In the genomic region with DNA sequence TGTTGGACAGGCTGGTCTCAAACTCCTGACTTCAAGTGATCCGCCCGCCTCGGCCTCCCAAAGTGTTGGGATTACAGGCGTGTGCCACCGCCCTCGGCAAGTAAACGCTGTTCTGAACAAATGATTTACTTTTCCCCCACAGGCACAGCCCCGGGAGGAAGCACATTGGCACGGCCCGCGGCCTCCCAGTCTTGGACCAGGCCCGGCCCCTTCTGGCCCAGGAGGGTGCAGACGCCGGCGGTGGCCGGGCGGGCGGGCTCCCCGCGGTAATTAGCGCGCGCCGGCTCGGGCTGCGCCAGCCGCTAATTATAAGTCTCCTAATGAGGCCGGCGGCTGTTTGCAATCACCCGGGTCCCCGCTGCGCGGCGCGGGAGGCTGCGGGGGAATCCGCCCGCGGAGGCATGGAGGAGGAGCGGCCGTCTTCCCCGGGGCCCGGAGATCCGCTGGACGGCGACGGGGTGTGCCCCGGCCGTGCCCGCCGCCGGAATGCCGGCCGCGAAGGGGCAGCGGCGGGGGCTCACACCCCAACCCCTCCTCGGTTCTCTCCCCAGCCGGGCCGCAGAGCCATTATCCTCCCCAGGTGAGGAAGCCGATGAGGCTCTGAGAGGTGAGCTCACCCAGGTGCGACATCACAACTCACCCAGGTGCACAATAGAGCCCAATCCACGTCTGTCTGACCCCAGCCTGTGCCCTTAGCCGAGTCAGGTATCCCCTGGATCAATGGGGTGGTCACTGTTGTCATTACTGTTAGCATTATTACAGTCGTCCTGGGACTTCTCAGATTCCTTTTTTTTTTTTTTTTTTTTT, we compare ENCODE assay signal across 8 cellular contexts. TPM values are rescaled to one million over a fixed set of nuclear protein-coding genes. Genes with fewer than 3 reads are reported as not detected.
DNase-seq lines count a peak whose midpoint lies in the region; ATAC-seq and TF ChIP-seq lines count a peak whose summit lies in the region.

No MANE protein-coding gene starts in this region.

- no peaks in the 10 kb centered on the region for H3K79me1 ChIP-seq in H9 (ENCODE audit: insufficient read depth, low read depth, low read length, poor library complexity, severe bottlenecking)

- H4K20me1 ChIP-seq in H9 (ENCODE audit: control insufficient read depth, insufficient read depth, insufficient read length) = no peaks in the 10 kb centered on the region

- H3K27me3 ChIP-seq in ACC112 (ENCODE audit: insufficient read depth, low read length) (peaks cover 6% of the 10 kb centered on the region), H9 (ENCODE audit: insufficient read depth, low read length) (no peaks in the 10 kb centered on the region; the same call in 1 of the 2 replicates), SJCRH30 (peaks cover 12% of the 10 kb centered on the region)

- H3K79me2 ChIP-seq in ACC112 (ENCODE audit: control insufficient read depth, insufficient read depth, low read length, unreplicated experiment) (peaks cover 7% of the 10 kb centered on the region), H9 (ENCODE audit: insufficient read depth, low read length) (no peaks in the 10 kb centered on the region)

- H3K9ac ChIP-seq in H9 (ENCODE audit: extremely low read depth, insufficient read length, low read length) = no peak overlapping the region

- H3K4me3 ChIP-seq in ACC112 (ENCODE audit: low read depth, low read length) = peak overlapping the region; percentile 73
- H3K4me3 ChIP-seq in SJCRH30 = peak overlapping the region; percentile 36

- H3K4ac ChIP-seq in H9 (ENCODE audit: low read depth, low read length) = no peak overlapping the region

- H2BK5ac ChIP-seq in H9 (ENCODE audit: insufficient read length, low read length) = no peak overlapping the region

- DNase-seq in H9 (peak; percentile 68), SJCRH30 (no peak), left cardiac atrium (peak; percentile 67), progenitor cell of endocrine pancreas (ENCODE audit: low spot score, unreplicated experiment) (peak; percentile 42), NCI-H1092 (lab: John Stamatoyannopoulos, UW) (no peak)
- DNase-seq in activated naive CD4-positive, alpha-beta T cell treated with anti-CD3 and anti-CD28 coated beads, Interleukin-2, amount 50 U/mL, for 16 hours = peak; percentile 66

- H2BK15ac ChIP-seq in H9 (ENCODE audit: low read depth, low read length) = no peak overlapping the region

- H3K14ac ChIP-seq in H9 (ENCODE audit: insufficient read depth, low read length) = peak overlapping the region; percentile 74

- ATAC-seq in left cardiac atrium = peak; percentile 24 to 51
- ATAC-seq in HG03025 (IDR thresholded peaks at IDR 0.05; ENCODE audit: low FRiP score, unreplicated experiment) = no peak

- H3K4me3 Mint-ChIP-seq in H9 (peak overlapping the region; percentile 63 to 79), progenitor cell of endocrine pancreas (ENCODE audit: low read depth) (peak overlapping the region; percentile 66)

- H3K27me3 Mint-ChIP-seq in H9 (ENCODE audit: low read depth) = peaks cover 26% of the 10 kb centered on the region
- H3K27me3 Mint-ChIP-seq in progenitor cell of endocrine pancreas = peaks cover 22% of the 10 kb centered on the region

- peak overlapping the region in 1 of 3 experiments; percentile 76; a peak in 1 of 7 replicates for H3K27ac Mint-ChIP-seq in H9
- H3K27ac Mint-ChIP-seq in progenitor cell of endocrine pancreas = no peak overlapping the region

- H3K9me3 ChIP-seq in H9 (ENCODE audit: control insufficient read depth, low read depth, low read length) = no peaks in the 10 kb centered on the region
- H3K9me3 ChIP-seq in SJCRH30 (replicated peaks) = no peaks in the 10 kb centered on the region

- peaks cover under 1 to 8% (median 3%) of the 10 kb centered on the region in 3 experiments; a peak in 6 of 7 replicates for H3K36me3 Mint-ChIP-seq in H9 (ENCODE audit: insufficient read depth in 1 of 3, low read depth in 3 of 3)
- no peaks in the 10 kb centered on the region for H3K36me3 Mint-ChIP-seq in progenitor cell of endocrine pancreas (ENCODE audit: insufficient read depth)

- H3K4me2 ChIP-seq in H9 (ENCODE audit: insufficient read depth, insufficient read length, low read length) = peak overlapping the region; percentile 57

- H3K9me3 Mint-ChIP-seq in H9 (no peaks in the 10 kb centered on the region), progenitor cell of endocrine pancreas (ENCODE audit: low read depth) (no peaks in the 10 kb centered on the region)

- H3K56ac ChIP-seq in H9 (ENCODE audit: insufficient read length, low read depth, low read length) = no peak overlapping the region

- H3K18ac ChIP-seq in H9 (ENCODE audit: insufficient read length, low read depth, low read length) = peak overlapping the region; percentile 33

- intact Hi-C loops in left cardiac atrium (cut with DNase I) = loop anchor here (2.0 to 10.0 kb wide), 5 partner anchors 63 to 510 kb away; no protein-coding TSS in a partner anchor

- no peak overlapping the region for H2AK5ac ChIP-seq in H9 (ENCODE audit: insufficient read length, low read length)

- no CpG with 5 or more reads among the region's 65 CpGs for WGBS in H9 (ENCODE audit: extremely low coverage, insufficient read length, low lambda C conversion rate)

- peaks cover 10% of the 10 kb centered on the region for H3K4me1 ChIP-seq in ACC112 (ENCODE audit: control insufficient read depth, insufficient read depth, low read length, unreplicated experiment)
- H3K4me1 ChIP-seq in H9 (ENCODE audit: insufficient read depth, low read length) = no peaks in the 10 kb centered on the region
- H3K4me1 ChIP-seq in SJCRH30 = no peaks in the 10 kb centered on the region

- H3K27ac ChIP-seq in ACC112 (ENCODE audit: low read depth, low read length) = no peak overlapping the region
- H3K27ac ChIP-seq in H9 (ENCODE audit: insufficient read length, low read depth, low read length) = no peak overlapping the region
- no peak overlapping the region for H3K27ac ChIP-seq in SJCRH30

- no peaks in the 10 kb centered on the region for H3K36me3 ChIP-seq in ACC112 (ENCODE audit: insufficient read depth, low read length)
- no peaks in the 10 kb centered on the region for H3K36me3 ChIP-seq in SJCRH30

- no peak overlapping the region for H2BK12ac ChIP-seq in H9 (ENCODE audit: insufficient read length, low read depth, low read length)

- H2BK20ac ChIP-seq in H9 (ENCODE audit: low read depth, low read length, poor library complexity, severe bottlenecking) = no peak overlapping the region

- 0 out of 3 replicates have a peak, but pooled peaks have one; percentile 13 for TF ChIP-seq CTCF in H9 (conservative IDR thresholded peaks at IDR 0.05)
- peak; percentile 44 for TF ChIP-seq CTCF in progenitor cell of endocrine pancreas (IDR thresholded peaks at IDR 0.05; ENCODE audit: unreplicated experiment)

- H3K4me1 Mint-ChIP-seq in H9 = peaks cover 20 to 22% of the 10 kb centered on the region in 2 experiments
- H3K4me1 Mint-ChIP-seq in progenitor cell of endocrine pancreas (ENCODE audit: low read depth) = peaks cover 13% of the 10 kb centered on the region

- no peak overlapping the region for H3T11ph ChIP-seq in H9 (ENCODE audit: low read length)

- peaks cover 3% of the 10 kb centered on the region for H3K23me2 ChIP-seq in H9 (ENCODE audit: insufficient read length, low read depth, low read length, poor library complexity, severe bottlenecking)

- H2BK120ac ChIP-seq in H9 (ENCODE audit: low read depth, low read length, poor library complexity, severe bottlenecking) = peak overlapping the region; percentile 14

- no peak overlapping the region for H4K5ac ChIP-seq in H9 (ENCODE audit: insufficient read length, low read depth, low read length)

- no peak overlapping the region for H4K8ac ChIP-seq in H9 (replicated peaks; ENCODE audit: insufficient read length, low read depth, low read length)

- H2AFZ ChIP-seq in ACC112 (ENCODE audit: low read length, unreplicated experiment) = peak overlapping the region; percentile 70
- H2AFZ ChIP-seq in H9 (ENCODE audit: low read length) = no peak overlapping the region

- H3K23ac ChIP-seq in H9 (ENCODE audit: insufficient read length, low read depth, low read length) = no peak overlapping the region

- no peak overlapping the region for H4K91ac ChIP-seq in H9 (ENCODE audit: insufficient read length, low read depth, low read length)

RNA-seq across cellular contexts. Expression of a gene that starts 3.3 kb away (rescaled TPM):
- 64.0 and 65.8 TPM in 2 replicates for total RNA-seq in H9 (2021)
- total RNA-seq in SJCRH30 (2014; rRNA removed; shearing (Covaris generic)) = 40.4 and 41.6 TPM in 2 replicates
- 10 to 100 TPM; 27.9 to 34.3 TPM for total RNA-seq in left cardiac atrium
- 51.6 and 59.7 TPM in 2 replicates for total RNA-seq in progenitor cell of endocrine pancreas

RNA-seq across cellular contexts. Expression of a gene that starts 50.4 kb away (rescaled TPM):
- total RNA-seq in H9 (2021) = 153 and 157 TPM in 2 replicates
- total RNA-seq in SJCRH30 (2014; rRNA removed; shearing (Covaris generic)) = 43.9 and 48.5 TPM in 2 replicates
- total RNA-seq in left cardiac atrium = 100 to 1,000 TPM; 225 to 240 TPM
- 167 and 171 TPM in 2 replicates for total RNA-seq in progenitor cell of endocrine pancreas

RNA-seq across cellular contexts. Expression of a gene that starts 55.6 kb away (rescaled TPM):
- total RNA-seq in H9 (2021) = 31.3 and 34.8 TPM in 2 replicates
- 30.3 and 34.2 TPM in 2 replicates for total RNA-seq in SJCRH30 (2014; rRNA removed; shearing (Covaris generic))
- total RNA-seq in left cardiac atrium = 10 to 100 TPM; 28.6 to 29.3 TPM
- total RNA-seq in progenitor cell of endocrine pancreas = 33.3 and 36.2 TPM in 2 replicates

RNA-seq across cellular contexts. Expression of a gene that starts 55.9 kb away (rescaled TPM):
- total RNA-seq in H9 (2021) (3.0 and 3.1 TPM in 2 replicates), left cardiac atrium (1 to 10 TPM; 1.5 to 4.6 TPM), progenitor cell of endocrine pancreas (0.19 and 0.49 TPM in 2 replicates)
- total RNA-seq in SJCRH30 (2014; rRNA removed; shearing (Covaris generic)) = 1.7 and 2.7 TPM in 2 replicates

Comparison
In these comparisons a context has a peak if more than half of its experiments do, and no peak if none do; other contexts are left out.
1. DNase-seq: peak in H9 (single experiment), activated naive CD4-positive, alpha-beta T cell treated with anti-CD3 and anti-CD28 coated beads, Interleukin-2, amount 50 U/mL, for 16 hours (single experiment), left cardiac atrium (single experiment) and progenitor cell of endocrine pancreas (single experiment); none in SJCRH30 (0 of 2) and NCI-H1092 (single experiment).